ENCODE assay signal across 13 cellular contexts in the genomic region with DNA sequence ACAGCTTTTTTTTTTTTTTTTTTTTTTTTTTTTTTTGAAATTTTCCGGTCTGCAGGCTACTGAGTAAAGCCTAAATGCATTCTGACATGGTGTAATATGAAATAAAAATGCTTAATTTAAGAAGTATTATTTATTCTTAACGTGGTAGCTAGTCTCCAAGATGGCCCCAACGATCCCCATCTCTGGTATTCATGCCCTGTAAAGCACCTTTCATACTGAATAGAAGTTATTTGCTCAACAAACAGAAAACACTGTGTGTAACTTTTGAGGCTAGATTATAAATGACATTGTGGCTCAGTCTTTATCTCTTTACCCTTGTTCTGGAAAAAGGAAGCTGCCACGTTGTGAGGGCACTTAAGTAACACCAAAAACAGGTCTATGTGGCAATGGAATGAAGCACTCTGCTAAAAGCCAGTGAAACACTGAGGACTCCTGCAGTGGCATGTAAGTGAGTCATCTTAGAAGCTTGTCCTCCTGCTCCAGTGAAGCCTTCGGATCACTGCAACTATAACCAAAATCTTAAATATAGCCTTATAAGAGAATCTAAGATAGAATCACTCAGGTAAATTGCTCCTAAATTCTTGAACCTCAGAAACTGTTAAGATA.
DNase-seq lines count a peak whose midpoint lies in the region; ATAC-seq, FAIRE-seq and TF ChIP-seq lines count a peak whose summit lies in the region.
"Had no signal": no experiment of that assay in that cellular context is flagged by ENCODE, and none has a peak within 500 bp of the region (broad histone marks: within the 10 kb centered on the region; RNA-seq: fewer than 3 reads in every experiment).

No MANE protein-coding gene starts in this region.

- FAIRE-seq in pancreas (lab: Jason Lieb, UNC), result no peak
- FAIRE-seq: GM12878 had no signal

- no peak overlapping the region for H3K27ac ChIP-seq in GM23338 (ENCODE audit: low read depth)
- no peak overlapping the region for H3K27ac ChIP-seq in endodermal cell (ENCODE audit: low read depth, low read length)
- no peak overlapping the region for H3K27ac ChIP-seq in pancreas

- H3K36me3 ChIP-seq in GM23338 (ENCODE audit: insufficient read depth), result peaks cover 2% of the 10 kb centered on the region; the same call in 1 of the 2 replicates
- no peaks in the 10 kb centered on the region for H3K36me3 ChIP-seq in NT2/D1 (ENCODE audit: insufficient read depth, insufficient read length, low read length)
- peaks cover 3% of the 10 kb centered on the region for H3K36me3 ChIP-seq in endodermal cell (ENCODE audit: control insufficient read depth, insufficient read depth, low read length)
- H3K36me3 ChIP-seq in pancreas, result no peaks in the 10 kb centered on the region

- peak; percentile 5 for DNase-seq in GM23338 (ENCODE audit: low spot score)
- peak; percentile 33 for DNase-seq in NT2/D1 (ENCODE audit: low read depth, low spot score)
- peak; percentile 57 for DNase-seq in endodermal cell
- DNase-seq in pancreas, result no peak
- no peak for DNase-seq in NCI-H2107 (lab: John Stamatoyannopoulos, UW)
- no peak for DNase-seq in T-helper 17 cell
- no peak for DNase-seq in T-cell
- DNase-seq: activated CD8-positive, alpha-beta memory T cell treated with anti-CD3 and anti-CD28 coated beads, Interleukin-2, amount 10 ng/mL, durations not matched to agents 7 days and 5 days; stimulated activated CD4-positive, alpha-beta T cell treated with anti-CD3 and anti-CD28 coated beads, Interleukin-2, amount 100 ng/mL, for 24 hours had no signal

- H3K4me1 Mint-ChIP-seq in GM23338 (no peaks in the 10 kb centered on the region), endodermal cell (no peaks in the 10 kb centered on the region), T-helper 17 cell (no peaks in the 10 kb centered on the region), T-cell (no peaks in the 10 kb centered on the region)
- H3K4me1 Mint-ChIP-seq: activated CD8-positive, alpha-beta memory T cell treated with anti-CD3 and anti-CD28 coated beads, Interleukin-2, amount 10 ng/mL, durations not matched to agents 7 days and 5 days; memory B cell had no signal

- H3K4me1 ChIP-seq in GM23338 (ENCODE audit: insufficient read depth) (no peaks in the 10 kb centered on the region), NT2/D1 (ENCODE audit: insufficient read depth, insufficient read length) (no peaks in the 10 kb centered on the region), endodermal cell (ENCODE audit: control insufficient read depth, insufficient read depth, low read length) (no peaks in the 10 kb centered on the region), pancreas (no peaks in the 10 kb centered on the region)

- H3K27ac Mint-ChIP-seq in GM23338 (no peak overlapping the region), endodermal cell (no peak overlapping the region), T-helper 17 cell (no peak overlapping the region), T-cell (no peak overlapping the region)
- H3K27ac Mint-ChIP-seq: activated CD8-positive, alpha-beta memory T cell treated with anti-CD3 and anti-CD28 coated beads, Interleukin-2, amount 10 ng/mL, durations not matched to agents 7 days and 5 days; dendritic cell treated with granulocyte-macrophage colony-stimulating factor and Interleukin-4, amounts not matched to agents 40 ng/mL and 50 ng/mL, for 4 days; memory B cell had no signal

- POLR2A ChIA-PET in T-cell (lab: Charles Lee), result no interaction called here

- H3K4me3 ChIP-seq in GM23338, result no peak overlapping the region
- H3K4me3 ChIP-seq in NT2/D1 (ENCODE audit: insufficient read length, low read depth), result no peak overlapping the region
- H3K4me3 ChIP-seq in endodermal cell (ENCODE audit: low read length), result no peak overlapping the region
- H3K4me3 ChIP-seq in pancreas, result no peak overlapping the region
- H3K4me3 ChIP-seq: GM12878 had no signal

- CTCF ChIA-PET in T-cell (lab: Charles Lee), result no interaction called here

- peaks cover 6% of the 10 kb centered on the region for H3K27me3 Mint-ChIP-seq in GM23338 (ENCODE audit: insufficient read depth, low read depth, poor library complexity)
- no peaks in the 10 kb centered on the region for H3K27me3 Mint-ChIP-seq in endodermal cell (ENCODE audit: insufficient read depth)
- H3K27me3 Mint-ChIP-seq in T-helper 17 cell, result no peaks in the 10 kb centered on the region
- H3K27me3 Mint-ChIP-seq in T-cell, result no peaks in the 10 kb centered on the region
- H3K27me3 Mint-ChIP-seq: activated CD8-positive, alpha-beta memory T cell treated with anti-CD3 and anti-CD28 coated beads, Interleukin-2, amount 10 ng/mL, durations not matched to agents 7 days and 5 days; dendritic cell treated with granulocyte-macrophage colony-stimulating factor and Interleukin-4, amounts not matched to agents 40 ng/mL and 50 ng/mL, for 4 days; memory B cell had no signal

- peaks cover 19% of the 10 kb centered on the region for H3K9me3 Mint-ChIP-seq in GM23338
- H3K9me3 Mint-ChIP-seq in endodermal cell, result peaks cover 19% of the 10 kb centered on the region
- H3K9me3 Mint-ChIP-seq in T-cell, result peaks cover 2 to 5% (median 4%) of the 10 kb centered on the region in 3 donors
- H3K9me3 Mint-ChIP-seq: memory B cell had no signal

- 20 to 71% methylated on average over 1 to 5 of the region's 5 CpGs for WGBS in endodermal cell (ENCODE audit: insufficient coverage in 1 of 2, insufficient read length in 1 of 2), 2 experiments
- WGBS in pancreas, 2 donors, result 63 to 70% methylated on average over 5 of the region's 5 CpGs

- no peaks in the 10 kb centered on the region for H4K20me1 ChIP-seq in GM23338 (replicated peaks; ENCODE audit: insufficient read depth)

- no peak overlapping the region for H3K4me2 ChIP-seq in GM23338

- H2AFZ ChIP-seq in GM23338, result no peak overlapping the region

- H3K4me3 Mint-ChIP-seq in GM23338 (no peak overlapping the region), endodermal cell (no peak overlapping the region), T-helper 17 cell (no peak overlapping the region), T-cell (no peak overlapping the region)
- H3K4me3 Mint-ChIP-seq: activated CD8-positive, alpha-beta memory T cell treated with anti-CD3 and anti-CD28 coated beads, Interleukin-2, amount 10 ng/mL, durations not matched to agents 7 days and 5 days; dendritic cell treated with granulocyte-macrophage colony-stimulating factor and Interleukin-4, amounts not matched to agents 40 ng/mL and 50 ng/mL, for 4 days; memory B cell had no signal

- H3K79me2 ChIP-seq in GM23338 (replicated peaks; ENCODE audit: insufficient read depth), result no peaks in the 10 kb centered on the region

- no peaks in the 10 kb centered on the region; the same call in 1 of the 2 replicates for H3K9me2 ChIP-seq in GM23338 (ENCODE audit: insufficient read depth)

- no peak for TF ChIP-seq CTCF in GM23338 (conservative IDR thresholded peaks at IDR 0.05; ENCODE audit: low read depth in 2 of 2)
- no peak for TF ChIP-seq CTCF in endodermal cell (conservative IDR thresholded peaks at IDR 0.05)
- no peak for TF ChIP-seq CTCF in pancreas (IDR thresholded peaks at IDR 0.05)

- H3K36me3 Mint-ChIP-seq in GM23338 (ENCODE audit: low read depth) (peaks cover 27% of the 10 kb centered on the region), endodermal cell (ENCODE audit: low read depth) (peaks cover 39% of the 10 kb centered on the region), T-helper 17 cell (ENCODE audit: low read depth) (no peaks in the 10 kb centered on the region), T-cell (no peaks in the 10 kb centered on the region)
- H3K36me3 Mint-ChIP-seq: activated CD8-positive, alpha-beta memory T cell treated with anti-CD3 and anti-CD28 coated beads, Interleukin-2, amount 10 ng/mL, durations not matched to agents 7 days and 5 days; memory B cell had no signal

- no peaks in the 10 kb centered on the region for H3F3A ChIP-seq in GM23338 (replicated peaks; ENCODE audit: low read depth)

- ATAC-seq in GM23338 (no peak; the same call in 2 of the 3 replicates), pancreas (peak in 3 of 4 donors; percentile 13 to 31 (median 18)), HG02763 (IDR thresholded peaks at IDR 0.05; ENCODE audit: unreplicated experiment) (no peak), T-helper 17 cell (no peak), T-cell (replicated peaks in 1 of 4) (no peak)
- ATAC-seq: activated CD8-positive, alpha-beta memory T cell treated with anti-CD3 and anti-CD28 coated beads, Interleukin-2, amount 10 ng/mL, durations not matched to agents 7 days and 5 days; GM12878 had no signal

- intact Hi-C loops in pancreas (cut with DNase I), result no loop called here

- no peak overlapping the region for H3K9ac ChIP-seq in NT2/D1 (ENCODE audit: insufficient read length, low read depth)
- H3K9ac ChIP-seq in endodermal cell (ENCODE audit: extremely low read depth, low read length, poor library complexity, severe bottlenecking), result no peak overlapping the region

- H3K27me3 ChIP-seq in GM23338 (ENCODE audit: insufficient read depth) (no peaks in the 10 kb centered on the region), NT2/D1 (ENCODE audit: insufficient read depth, insufficient read length) (no peaks in the 10 kb centered on the region), endodermal cell (ENCODE audit: control insufficient read depth, insufficient read depth, low read length, poor library complexity, severe bottlenecking) (no peaks in the 10 kb centered on the region), pancreas (no peaks in the 10 kb centered on the region)

- peaks cover 7% of the 10 kb centered on the region; the same call in 1 of the 2 replicates for H3K9me3 ChIP-seq in NT2/D1 (ENCODE audit: insufficient read depth, low read length)
- H3K9me3 ChIP-seq in endodermal cell (ENCODE audit: control insufficient read depth, low read length), result peaks cover 4% of the 10 kb centered on the region
- no peaks in the 10 kb centered on the region for H3K9me3 ChIP-seq in pancreas
- no peaks in the 10 kb centered on the region for H3K9me3 ChIP-seq in T-helper 17 cell (ENCODE audit: control insufficient read depth, low read length, poor library complexity, severe bottlenecking)

TF ChIP-seq in GM23338, 12 proteins besides CTCF, POLR2A, EP300 and RAD21 (continues in another document):
- TF ChIP-seq EZH2 (IDR thresholded peaks at IDR 0.05; ENCODE audit: low read depth, unreplicated experiment), result no peak

Comparison
In these comparisons a context has a peak if more than half of its experiments do, and no peak if none do; other contexts are left out.
1. ATAC-seq: peak in pancreas (3 of 4); none in GM23338 (single experiment), HG02763 (single experiment), T-helper 17 cell (single experiment) and T-cell (0 of 4).
2. DNase-seq: peak in GM23338 (single experiment), NT2/D1 (single experiment) and endodermal cell (single experiment); none in pancreas (0 of 6), NCI-H2107 (single experiment), T-helper 17 cell (0 of 3) and T-cell (0 of 34).